Comparison of ENCODE assay signal across 1 cellular context in the genomic region with DNA sequence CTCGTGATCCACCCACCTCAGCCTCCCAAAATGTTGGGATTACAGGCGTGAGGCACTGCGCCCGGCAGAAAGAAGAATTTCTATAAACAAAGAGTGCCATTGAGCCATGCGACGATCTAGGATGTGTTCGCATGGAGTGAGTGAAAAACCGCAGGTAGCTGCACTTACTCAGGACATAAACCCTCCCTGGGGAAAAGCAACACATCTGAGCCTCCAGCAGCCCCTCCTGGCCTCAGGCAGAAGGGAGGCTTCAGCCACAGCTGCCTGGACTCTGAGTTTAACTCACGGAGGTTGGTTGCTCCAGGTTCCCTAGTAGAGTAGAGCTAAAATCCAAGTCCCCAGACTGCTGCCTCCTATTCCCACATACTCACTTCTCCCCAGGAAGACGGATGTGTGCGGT.
TF ChIP-seq lines count a peak whose summit lies in the region.

No MANE protein-coding gene starts in this region.

TF ChIP-seq in GM23338, 12 proteins besides CTCF, POLR2A, EP300 and RAD21 (continued from another document):
- TF ChIP-seq REST (IDR thresholded peaks at IDR 0.05; ENCODE audit: unreplicated experiment): no peak
- no peak for TF ChIP-seq EZH2phosphoT487 (IDR thresholded peaks at IDR 0.05; ENCODE audit: unreplicated experiment)
